In genomic region chr15:99605490-99605931, GRCh38 we compare ENCODE assay signal across 1 cellular context.
TF ChIP-seq lines count a peak whose summit lies in the region.

No MANE protein-coding gene starts in this region.

TF ChIP-seq in GM12878, 131 proteins besides CTCF, POLR2A, EP300 and RAD21 (continued from another document):
- TF ChIP-seq E2F8 (IDR thresholded peaks at IDR 0.05; ENCODE audit: low read depth, partially characterized antibody) (no peak), ATF3 (IDR thresholded peaks at IDR 0.05; ENCODE audit: borderline replicate concordance, extremely low read depth, low read depth, low read length) (no peak), ZNF384 (IDR thresholded peaks at IDR 0.05; ENCODE audit: borderline replicate concordance, low read depth, low read length) (no peak), PAX8 (IDR thresholded peaks at IDR 0.05) (no peak), FOS (IDR thresholded peaks at IDR 0.05; ENCODE audit: borderline replicate concordance, extremely low read depth, insufficient read length) (no peak)
